ENCODE assay signal across 10 cellular contexts in genomic region chr2:152054593-152054992, GRCh38. TPM values are rescaled to one million over a fixed set of nuclear protein-coding genes. Genes with fewer than 3 reads are reported as not detected.
DNase-seq lines count a peak whose midpoint lies in the region; ATAC-seq, FAIRE-seq and TF ChIP-seq lines count a peak whose summit lies in the region.
"Had no signal": no experiment of that assay in that cellular context is flagged by ENCODE, and none has a peak within 500 bp of the region (broad histone marks: within the 10 kb centered on the region; RNA-seq: fewer than 3 reads in every experiment).

No MANE protein-coding gene starts in this region.

- POLR2A ChIA-PET in endothelial cell of umbilical vein (lab: Charles Lee) = no interaction called here

- H3K36me3 ChIP-seq in endothelial cell of umbilical vein (ENCODE audit: control insufficient read depth in 2 of 2, extremely low read depth in 1 of 2, insufficient read depth in 2 of 2, low read length in 2 of 2) = no peaks in the 10 kb centered on the region
- H3K36me3 ChIP-seq in skeletal muscle satellite cell (ENCODE audit: insufficient read depth, low read length) = no peaks in the 10 kb centered on the region
- no peaks in the 10 kb centered on the region for H3K36me3 ChIP-seq in esophagus squamous epithelium
- H3K36me3 ChIP-seq: upper lobe of left lung had no signal

- WGBS in esophagus squamous epithelium, 2 donors = 9 to 21% methylated on average over 2 of the region's 2 CpGs

- H3K4me3 ChIP-seq in endothelial cell of umbilical vein (replicated peaks in 1 of 3; ENCODE audit: insufficient read depth in 1 of 3, low read depth in 1 of 3, low read length in 3 of 3) (no peak overlapping the region), skeletal muscle satellite cell (ENCODE audit: low read length) (no peak overlapping the region), esophagus squamous epithelium (no peak overlapping the region)
- H3K4me3 ChIP-seq: upper lobe of left lung had no signal

- H3K79me2 ChIP-seq in endothelial cell of umbilical vein (ENCODE audit: control insufficient read depth, insufficient read depth, low read length) = no peaks in the 10 kb centered on the region

- H3K27ac ChIP-seq in endothelial cell of umbilical vein (ENCODE audit: insufficient read depth, low read depth, low read length) (no peak overlapping the region), esophagus squamous epithelium (no peak overlapping the region)
- H3K27ac ChIP-seq: upper lobe of left lung had no signal

- H3K9me3 ChIP-seq in endothelial cell of umbilical vein (replicated peaks; ENCODE audit: control insufficient read depth, insufficient read depth, low read length) (no peaks in the 10 kb centered on the region), skeletal muscle satellite cell (replicated peaks; ENCODE audit: low read length) (peaks cover 10% of the 10 kb centered on the region), esophagus squamous epithelium (peaks cover 0 to 6% (median 0%) of the 10 kb centered on the region in 3 donors)

- H3K4me1 ChIP-seq in endothelial cell of umbilical vein (ENCODE audit: control insufficient read depth, extremely low read depth, insufficient read depth, low read length) = no peaks in the 10 kb centered on the region
- H3K4me1 ChIP-seq in skeletal muscle satellite cell (ENCODE audit: control insufficient read depth, insufficient read depth, low read length) = peaks cover 14% of the 10 kb centered on the region
- no peaks in the 10 kb centered on the region for H3K4me1 ChIP-seq in esophagus squamous epithelium

- no TSS peak for BruUV-seq in endothelial cell of umbilical vein (replicated peaks; lab: Mats Ljungman, UMichigan)

- DNase-seq in GM04503 (ENCODE audit: low read depth) = peak; percentile 85
- DNase-seq in RCC 7860 (ENCODE audit: low spot score) = peak; percentile 62
- DNase-seq in endothelial cell of umbilical vein (ENCODE audit: low read depth, low spot score) = no peak
- no peak for DNase-seq in activated naive CD4-positive, alpha-beta T cell treated with Interleukin-2 at 50 U/mL for 16 hours
- no peak for DNase-seq in esophagus squamous epithelium (lab: John Stamatoyannopoulos, UW)
- DNase-seq in GOT3 (lab: John Stamatoyannopoulos, UW) = no peak
- DNase-seq: retina, upper lobe of left lung had no signal

- H3K9ac ChIP-seq in endothelial cell of umbilical vein (replicated peaks; ENCODE audit: extremely low read depth, insufficient read depth, low read length) = no peak overlapping the region
- H3K9ac ChIP-seq in skeletal muscle satellite cell (ENCODE audit: low read depth, low read length) = no peak overlapping the region

- H3K9me1 ChIP-seq in endothelial cell of umbilical vein (replicated peaks; ENCODE audit: control insufficient read depth, extremely low read depth, insufficient read depth, low read length) = no peaks in the 10 kb centered on the region

- no peak for ATAC-seq in GM18498 (IDR thresholded peaks at IDR 0.05; ENCODE audit: unreplicated experiment)

- no peaks in the 10 kb centered on the region for H4K20me1 ChIP-seq in endothelial cell of umbilical vein (replicated peaks; ENCODE audit: control insufficient read depth, extremely low read depth, insufficient read depth, low read length)

- intact Hi-C loops in endothelial cell of umbilical vein (cut with micrococcal nuclease) = no loop called here
- intact Hi-C loops in esophagus squamous epithelium (cut with DNase I) = no loop called here

- CTCF ChIA-PET in endothelial cell of umbilical vein (lab: Charles Lee) = interaction anchor here (1.2 kb wide), 1 partner anchor 29 kb away, joined by 5 read pairs; no protein-coding TSS in a partner anchor

- FAIRE-seq in RCC 7860 (lab: Jason Lieb, UNC) (peak; percentile 84), endothelial cell of umbilical vein (lab: Jason Lieb, UNC) (no peak)

- H2AFZ ChIP-seq in endothelial cell of umbilical vein (ENCODE audit: low read depth, low read length) = no peak overlapping the region

- TF ChIP-seq CTCF in endothelial cell of umbilical vein (IDR thresholded peaks at IDR 0.05; ENCODE audit: extremely low read depth in 1 of 2, insufficient read depth in 1 of 2, low read depth in 1 of 2, low read length in 2 of 2) = no peak
- TF ChIP-seq CTCF in esophagus squamous epithelium (IDR thresholded peaks at IDR 0.05) = peak in 1 of 6 experiments; percentile 21

- peaks cover 1 to 3% of the 10 kb centered on the region in 2 experiments for H3K27me3 ChIP-seq in endothelial cell of umbilical vein (ENCODE audit: control insufficient read depth in 2 of 2, insufficient read depth in 2 of 2, low read length in 2 of 2)
- H3K27me3 ChIP-seq in skeletal muscle satellite cell (ENCODE audit: control insufficient read depth, insufficient read depth, low read length) = peaks cover 65% of the 10 kb centered on the region
- H3K27me3 ChIP-seq in esophagus squamous epithelium = no peaks in the 10 kb centered on the region
- H3K27me3 ChIP-seq: upper lobe of left lung had no signal

- H3K4me2 ChIP-seq in endothelial cell of umbilical vein (ENCODE audit: insufficient read depth, low read length) = no peak overlapping the region
- H3K4me2 ChIP-seq in skeletal muscle satellite cell (ENCODE audit: low read length) = peak overlapping the region; percentile 38

- dilution Hi-C loops in endothelial cell of umbilical vein (cut with MboI; ENCODE audit: extremely low pct_ligation_motif_present, low sequenced_read_pairs) = no loop called here

- TF ChIP-seq POLR2A in endothelial cell of umbilical vein (IDR thresholded peaks at IDR 0.05; ENCODE audit: low read depth, low read length) (no peak), esophagus squamous epithelium (IDR thresholded peaks at IDR 0.05) (no peak)

TF ChIP-seq in endothelial cell of umbilical vein, 7 proteins besides CTCF, POLR2A, EP300 and RAD21:
- TF ChIP-seq MYC (IDR thresholded peaks at IDR 0.05; ENCODE audit: low read depth, low read length) (no peak), POLR2AphosphoS5 (IDR thresholded peaks at IDR 0.05; ENCODE audit: insufficient read depth, low read depth, low read length) (no peak), FOS (IDR thresholded peaks at IDR 0.05; ENCODE audit: borderline replicate concordance, insufficient read depth, low read length) (peak; percentile 9), JUN (IDR thresholded peaks at IDR 0.05; ENCODE audit: borderline replicate concordance, insufficient read depth, insufficient read length, low read depth) (no peak), EZH2 (IDR thresholded peaks at IDR 0.05; ENCODE audit: borderline replicate concordance, low read depth, low read length, severe bottlenecking) (no peak), GATA2 (IDR thresholded peaks at IDR 0.05; ENCODE audit: insufficient read depth, insufficient read length, low read depth, low read length) (no peak)
- TF ChIP-seq, protein P1, sequence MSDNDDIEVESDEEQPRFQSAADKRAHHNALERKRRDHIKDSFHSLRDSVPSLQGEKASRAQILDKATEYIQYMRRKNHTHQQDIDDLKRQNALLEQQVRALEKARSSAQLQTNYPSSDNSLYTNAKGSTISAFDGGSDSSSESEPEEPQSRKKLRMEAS (IDR thresholded peaks at IDR 0.05; ENCODE audit: insufficient read depth, insufficient read length) = no peak

RNA-seq across cellular contexts. Expression of gene CACNB4, which starts 44.3 kb away (rescaled TPM):
- total RNA-seq in endothelial cell of umbilical vein = 0.30 and 0.58 TPM in 2 replicates
- 0.13 and 0.23 TPM in 2 replicates for polyA plus RNA-seq in endothelial cell of umbilical vein
- 0.07 and 0.10 TPM in 2 replicates for polyA plus RNA-seq in endothelial cell of umbilical vein (2011; cell fraction: cytosol; rRNA removed)
- polyA plus RNA-seq in endothelial cell of umbilical vein (2011; cell fraction: nucleus; rRNA removed) = 1.9 and 2.0 TPM in 2 replicates
- polyA plus RNA-seq in endothelial cell of umbilical vein (2012) = 0.09 and 0.15 TPM in 2 replicates
- 2.6 and 3.3 TPM in 2 replicates for polyA minus RNA-seq in endothelial cell of umbilical vein
- polyA minus RNA-seq in endothelial cell of umbilical vein (2011; cell fraction: cytosol; rRNA and poly(A)+ RNA removed) = not detected
- polyA minus RNA-seq in endothelial cell of umbilical vein (2011; cell fraction: nucleus; rRNA and poly(A)+ RNA removed) = 3.2 and 4.6 TPM in 2 replicates
- 0.25 and 0.44 TPM in 2 replicates for total RNA-seq in skeletal muscle satellite cell (2012; rRNA removed)
- 10 to 100 TPM in 1 of 4 donors, 1 to 10 TPM in 3; 6.1 to 11.1 (median 7.2) TPM for total RNA-seq in esophagus squamous epithelium

Comparison
In these comparisons a context has a peak if more than half of its experiments do, and no peak if none do; other contexts are left out.
1. DNase-seq: peak in GM04503 (single experiment) and RCC 7860 (single experiment); none in endothelial cell of umbilical vein (single experiment), activated naive CD4-positive, alpha-beta T cell treated with Interleukin-2 at 50 U/mL for 16 hours (single experiment), esophagus squamous epithelium (single experiment) and GOT3 (single experiment).